In genomic region chr2:61470965-61471904, GRCh38 we compare ENCODE assay signal across 1 cellular context.
TF ChIP-seq lines count a peak whose summit lies in the region.

Gene USP34, minus strand, starts transcription at chr2:61471087. Its CDS starts 395 bp downstream, at chr2:61470692.

TF ChIP-seq in HepG2, 621 proteins besides CTCF, POLR2A, EP300 and RAD21 (continued from another document and continues in another):
- peak; percentile 26 for TF ChIP-seq PHF5A (CRISPR knock-in tag; IDR thresholded peaks at IDR 0.05; ENCODE audit: low read depth, unreplicated experiment)
- TF ChIP-seq LBX2 (CRISPR knock-in tag; IDR thresholded peaks at IDR 0.05; ENCODE audit: borderline replicate concordance), result peak; percentile 48; the same call in 1 of the 2 replicates
- TF ChIP-seq NFATC3 (CRISPR knock-in tag; IDR thresholded peaks at IDR 0.05), result 0 out of 2 replicates have a peak, but pooled peaks have one; percentile 55
- TF ChIP-seq ZNF563 (CRISPR knock-in tag; IDR thresholded peaks at IDR 0.05), result peak; percentile 95
- TF ChIP-seq AHR (CRISPR knock-in tag; IDR thresholded peaks at IDR 0.05), result peak; percentile 76; the same call in 1 of the 2 replicates
- peak; percentile 20; the same call in 1 of the 2 replicates for TF ChIP-seq ZNF337 (CRISPR knock-in tag; IDR thresholded peaks at IDR 0.05; ENCODE audit: borderline replicate concordance, low read depth)
- TF ChIP-seq NFKBIZ (CRISPR knock-in tag; IDR thresholded peaks at IDR 0.05), result peak; percentile 33; the same call in 1 of the 2 replicates
- TF ChIP-seq TIGD3 (CRISPR knock-in tag; IDR thresholded peaks at IDR 0.05; ENCODE audit: borderline replicate concordance), result peak; percentile 68; the same call in 1 of the 2 replicates
- TF ChIP-seq TSC22D2 (CRISPR knock-in tag; IDR thresholded peaks at IDR 0.05; ENCODE audit: borderline replicate concordance), result no peak
- TF ChIP-seq ZNF546 (CRISPR knock-in tag; conservative IDR thresholded peaks at IDR 0.05), result peak; percentile 79; the same call in 1 of the 2 replicates
- peak; percentile 50 for TF ChIP-seq SP2 (CRISPR knock-in tag; IDR thresholded peaks at IDR 0.05)
- peak; percentile 76 for TF ChIP-seq MTF2 (CRISPR knock-in tag; IDR thresholded peaks at IDR 0.05; ENCODE audit: borderline replicate concordance)
- peak; percentile 70 for TF ChIP-seq GABPA (IDR thresholded peaks at IDR 0.05; ENCODE audit: low read depth, low read length)
- peak; percentile 88 for TF ChIP-seq GABPA (CRISPR knock-in tag; IDR thresholded peaks at IDR 0.05; ENCODE audit: low read depth)
- peak; percentile 48; the same call in 1 of the 2 replicates for TF ChIP-seq HES4 (CRISPR knock-in tag; IDR thresholded peaks at IDR 0.05; ENCODE audit: borderline replicate concordance)
- 0 out of 2 replicates have a peak, but pooled peaks have one; percentile 20 for TF ChIP-seq ZFYVE20 (CRISPR knock-in tag; IDR thresholded peaks at IDR 0.05; ENCODE audit: borderline replicate concordance, low read depth)
- no peak; the same call in 1 of the 2 replicates for TF ChIP-seq EED (CRISPR knock-in tag; IDR thresholded peaks at IDR 0.05)
- TF ChIP-seq ZXDC (CRISPR knock-in tag; IDR thresholded peaks at IDR 0.05), result peak; percentile 86; the same call in 1 of the 2 replicates
- peak; percentile 36; the same call in 1 of the 2 replicates for TF ChIP-seq ZNF512 (CRISPR knock-in tag; IDR thresholded peaks at IDR 0.05)
- TF ChIP-seq ZNF274 (CRISPR knock-in tag; IDR thresholded peaks at IDR 0.05), result peak; percentile 68; the same call in 1 of the 2 replicates
- no peak; the same call in 1 of the 2 replicates for TF ChIP-seq ZNF280B (CRISPR knock-in tag; IDR thresholded peaks at IDR 0.05; ENCODE audit: borderline replicate concordance)
- TF ChIP-seq ZNF407 (CRISPR knock-in tag; IDR thresholded peaks at IDR 0.05; ENCODE audit: not compliant biosample characterization), result peak; percentile 88
- no peak for TF ChIP-seq ZNF3 (CRISPR knock-in tag; IDR thresholded peaks at IDR 0.05)
- peak; percentile 52; the same call in 1 of the 2 replicates for TF ChIP-seq ZNF569 (CRISPR knock-in tag; IDR thresholded peaks at IDR 0.05; ENCODE audit: borderline replicate concordance)
- TF ChIP-seq TEAD3 (CRISPR knock-in tag; optimal IDR thresholded peaks at IDR 0.05; ENCODE audit: borderline replicate concordance), result peak; percentile 80
- TF ChIP-seq ERF (CRISPR knock-in tag; IDR thresholded peaks at IDR 0.05), result peak; percentile 92
- no peak for TF ChIP-seq ZNF24 (IDR thresholded peaks at IDR 0.05)
- TF ChIP-seq RCOR2 (CRISPR knock-in tag; IDR thresholded peaks at IDR 0.05), result 0 out of 2 replicates have a peak, but pooled peaks have one; percentile 10
- TF ChIP-seq HDAC1 (CRISPR knock-in tag; IDR thresholded peaks at IDR 0.05), result peak; percentile 71
- peak; percentile 41; the same call in 1 of the 2 replicates for TF ChIP-seq ZNF543 (CRISPR knock-in tag; IDR thresholded peaks at IDR 0.05)
- peak; percentile 78; the same call in 1 of the 2 replicates for TF ChIP-seq ZNF280D (CRISPR knock-in tag; IDR thresholded peaks at IDR 0.05)
- peak; percentile 82; the same call in 1 of the 2 replicates for TF ChIP-seq KLF11 (CRISPR knock-in tag; IDR thresholded peaks at IDR 0.05)
- TF ChIP-seq KLF6 (CRISPR knock-in tag; IDR thresholded peaks at IDR 0.05), result peak; percentile 92
- peak; percentile 23 for TF ChIP-seq ZBTB4 (CRISPR knock-in tag; IDR thresholded peaks at IDR 0.05; ENCODE audit: borderline replicate concordance)
